In genomic region chr5:149227168-149227826, GRCh38 we compare ENCODE assay signal across 1 cellular context.
TF ChIP-seq lines count a peak whose summit lies in the region.

No MANE protein-coding gene starts in this region.

TF ChIP-seq in K562, 482 proteins besides CTCF, POLR2A, EP300 and RAD21 (continued from another document and continues in another):
- no peak for TF ChIP-seq TCF15 (CRISPR knock-in tag; IDR thresholded peaks at IDR 0.05)
- peak; percentile 72 for TF ChIP-seq ZEB2 (IDR thresholded peaks at IDR 0.05)
- TF ChIP-seq CTBP1 (IDR thresholded peaks at IDR 0.05; ENCODE audit: borderline replicate concordance), result no peak
- no peak for TF ChIP-seq CHCHD3 (CRISPR knock-in tag; IDR thresholded peaks at IDR 0.05)
- TF ChIP-seq RREB1 (CRISPR knock-in tag; IDR thresholded peaks at IDR 0.05), result no peak
- no peak for TF ChIP-seq NR2F6 (CRISPR knock-in tag; IDR thresholded peaks at IDR 0.05)
- 0 out of 2 replicates have a peak, but pooled peaks have one; percentile 22 for TF ChIP-seq DPF2 (IDR thresholded peaks at IDR 0.05)
- no peak for TF ChIP-seq SRSF3 (IDR thresholded peaks at IDR 0.05; ENCODE audit: insufficient read depth, low read length)
- no peak for TF ChIP-seq ZNF239 (CRISPR knock-in tag; IDR thresholded peaks at IDR 0.05)
- no peak for TF ChIP-seq ZFP91 (CRISPR knock-in tag; IDR thresholded peaks at IDR 0.05)
- TF ChIP-seq ZNF274 (IDR thresholded peaks at IDR 0.05; ENCODE audit: borderline replicate concordance, low read depth, low read length), result no peak
- peak; percentile 97 for TF ChIP-seq FOSL1 (tag; conservative IDR thresholded peaks at IDR 0.05)
- peak; percentile 22; the same call in 1 of the 2 replicates for TF ChIP-seq SMARCE1 (IDR thresholded peaks at IDR 0.05)
- 0 out of 2 replicates have a peak, but pooled peaks have one; percentile 29 for TF ChIP-seq ETV1 (tag; conservative IDR thresholded peaks at IDR 0.05; ENCODE audit: low read depth)
- no peak for TF ChIP-seq TFE3 (CRISPR knock-in tag; IDR thresholded peaks at IDR 0.05)
- no peak for TF ChIP-seq SPI1 (IDR thresholded peaks at IDR 0.05; ENCODE audit: borderline replicate concordance, low read depth, low read length)
- TF ChIP-seq DMBX1 (CRISPR knock-in tag; IDR thresholded peaks at IDR 0.05; ENCODE audit: borderline replicate concordance), result no peak
- no peak for TF ChIP-seq POU5F1 (IDR thresholded peaks at IDR 0.05; ENCODE audit: borderline replicate concordance, low read depth, low read length, partially characterized antibody)
- no peak for TF ChIP-seq MLX (CRISPR knock-in tag; conservative IDR thresholded peaks at IDR 0.05)
- no peak for TF ChIP-seq ZNF583 (CRISPR knock-in tag; IDR thresholded peaks at IDR 0.05)
- TF ChIP-seq BACH1 (tag; IDR thresholded peaks at IDR 0.05), result no peak
- TF ChIP-seq ATF3 (IDR thresholded peaks at IDR 0.05), result peak; percentile 66; the same call in 1 of the 2 replicates
- no peak for TF ChIP-seq ATF3 (CRISPR knock-in tag; conservative IDR thresholded peaks at IDR 0.05)
- no peak for TF ChIP-seq HDGF (IDR thresholded peaks at IDR 0.05)
- no peak for TF ChIP-seq THRA (IDR thresholded peaks at IDR 0.05)
- peak; percentile 44; the same call in 1 of the 2 replicates for TF ChIP-seq JUND (IDR thresholded peaks at IDR 0.05; ENCODE audit: borderline replicate concordance, low read depth, low read length)
- peak; percentile 49 for TF ChIP-seq JUND (tag; IDR thresholded peaks at IDR 0.05; ENCODE audit: borderline replicate concordance, low read depth, low read length)
- TF ChIP-seq ZNF175 (CRISPR knock-in tag; IDR thresholded peaks at IDR 0.05; ENCODE audit: low read depth), result peak; percentile 37; the same call in 1 of the 2 replicates
- TF ChIP-seq ZNF197 (CRISPR knock-in tag; IDR thresholded peaks at IDR 0.05; ENCODE audit: low read depth), result no peak
- TF ChIP-seq ETV6 (IDR thresholded peaks at IDR 0.05; ENCODE audit: borderline replicate concordance in 1 of 2, low read depth in 2 of 2, low read length in 1 of 2), result 0 out of 4 replicates have a peak, but pooled peaks of 1 of the 2 experiments have one; percentile 34
- no peak for TF ChIP-seq ETV6 (CRISPR knock-in tag; IDR thresholded peaks at IDR 0.05; ENCODE audit: borderline replicate concordance)
- TF ChIP-seq MYC (IDR thresholded peaks at IDR 0.05; ENCODE audit: low read depth, low read length), result no peak
- TF ChIP-seq MYC (CRISPR knock-in tag; IDR thresholded peaks at IDR 0.05; ENCODE audit: borderline replicate concordance, low read depth), result no peak
- no peak for TF ChIP-seq RERE (CRISPR knock-in tag; IDR thresholded peaks at IDR 0.05; ENCODE audit: borderline replicate concordance)
- TF ChIP-seq FUS (optimal IDR thresholded peaks at IDR 0.05; ENCODE audit: low read depth, low read length), result no peak
- no peak for TF ChIP-seq ZNF778 (CRISPR knock-in tag; IDR thresholded peaks at IDR 0.05)
- TF ChIP-seq E2F6 (IDR thresholded peaks at IDR 0.05; ENCODE audit: borderline replicate concordance in 1 of 2, extremely low read depth in 1 of 2, insufficient read depth in 1 of 2, insufficient read length in 1 of 2, low read depth in 1 of 2, low read length in 1 of 2, poor library complexity in 1 of 2, severe bottlenecking in 1 of 2), result no peak
- TF ChIP-seq ZNF23 (CRISPR knock-in tag; IDR thresholded peaks at IDR 0.05), result no peak
- no peak for TF ChIP-seq ZBTB49 (CRISPR knock-in tag; IDR thresholded peaks at IDR 0.05; ENCODE audit: borderline replicate concordance)
